Comparison of ENCODE assay signal across 4 cellular contexts in genomic region chr3:150848864-150849263, GRCh38. TPM values are rescaled to one million over a fixed set of nuclear protein-coding genes. Genes with fewer than 3 reads are reported as not detected.
"Had no signal": no experiment of that assay in that cellular context is flagged by ENCODE, and none has a peak within 500 bp of the region (broad histone marks: within the 10 kb centered on the region; RNA-seq: fewer than 3 reads in every experiment).

No MANE protein-coding gene starts in this region.

- ATAC-seq: GM12878 had no signal

- DNase-seq: GDM1, GF-D8 had no signal

- H3K4me3 ChIP-seq: GM12878 had no signal

RNA-seq across cellular contexts. Expression of gene MINDY4B, which starts 56.4 kb away (rescaled TPM):
- total RNA-seq: G401, GM12878 had no signal
